Comparison of ENCODE assay signal across 19 cellular contexts in genomic region chr15:68726246-68726645, GRCh38.
DNase-seq lines count a peak whose midpoint lies in the region; ATAC-seq and TF ChIP-seq lines count a peak whose summit lies in the region.
"Had no signal": no experiment of that assay in that cellular context is flagged by ENCODE, and none has a peak within 500 bp of the region (broad histone marks: within the 10 kb centered on the region; RNA-seq: fewer than 3 reads in every experiment).

No MANE protein-coding gene starts in this region.

- DNase-seq in heart left ventricle, result no peak
- no peak for DNase-seq in left ventricle myocardium superior
- DNase-seq in esophagus muscularis mucosa (ENCODE audit: extremely low spot score), result no peak
- no peak for DNase-seq in A172 (ENCODE audit: low spot score)
- DNase-seq in NCI-H446 treated with DMSO at 0.1 percent for 48 hours (lab: John Stamatoyannopoulos, UW), result no peak
- no peak for DNase-seq in omental fat pad (ENCODE audit: low spot score)
- DNase-seq: 8988T; CD8-positive, alpha-beta memory T cell; DMS53; GOT3; KG1; NCI-H187; NCI-H2107; NCI-H2227 treated with DMSO at 0.1 percent for 48 hours; NCI-H524 treated with DMSO at 0.1 percent for 48 hours had no signal

- peaks cover 0 to 50% (median 32%) of the 10 kb centered on the region in 12 donors for H3K4me1 ChIP-seq in heart left ventricle
- H3K4me1 ChIP-seq in esophagus muscularis mucosa, result peaks cover 26 to 37% (median 29%) of the 10 kb centered on the region in 4 donors
- H3K4me1 ChIP-seq in neutrophil (ENCODE audit: control insufficient read depth in 1 of 2, insufficient read depth in 1 of 2, low read depth in 1 of 2, low read length in 1 of 2), result peaks cover 15 to 16% of the 10 kb centered on the region in 2 experiments

- no peak for TF ChIP-seq EP300 in esophagus muscularis mucosa (IDR thresholded peaks at IDR 0.05)

- no peaks in the 10 kb centered on the region for H3K27me3 ChIP-seq in heart left ventricle
- no peaks in the 10 kb centered on the region for H3K27me3 ChIP-seq in esophagus muscularis mucosa
- H3K27me3 ChIP-seq in neutrophil, result no peaks in the 10 kb centered on the region

- H3K27ac ChIP-seq in heart left ventricle, result peak overlapping the region; percentile 26 to 83 (median 70)
- peak overlapping the region in 3 of 4 donors; percentile 26 to 63 (median 45) for H3K27ac ChIP-seq in esophagus muscularis mucosa (replicated peaks in 1 of 4)
- peak overlapping the region; percentile 61 for H3K27ac ChIP-seq in neutrophil

- H3K36me3 ChIP-seq in heart left ventricle (peaks cover 0 to 4% (median 0%) of the 10 kb centered on the region in 9 donors), esophagus muscularis mucosa (no peaks in the 10 kb centered on the region), neutrophil (no peaks in the 10 kb centered on the region)

- 52 to 65% (median 58%) methylated on average over 8 to 9 of the region's 9 CpGs for WGBS in heart left ventricle, 4 donors
- WGBS in esophagus muscularis mucosa, result 85% methylated on average over 8 of the region's 9 CpGs

- no peak for TF ChIP-seq POLR2A in heart left ventricle (IDR thresholded peaks at IDR 0.05)
- no peak for TF ChIP-seq POLR2A in esophagus muscularis mucosa (IDR thresholded peaks at IDR 0.05; ENCODE audit: low read depth)

- TF ChIP-seq CTCF in heart left ventricle (IDR thresholded peaks at IDR 0.05) (no peak), esophagus muscularis mucosa (IDR thresholded peaks at IDR 0.05) (no peak), neutrophil (IDR thresholded peaks at IDR 0.05) (no peak), omental fat pad (IDR thresholded peaks at IDR 0.05) (no peak)

- H3K4me3 ChIP-seq in heart left ventricle, result peak overlapping the region in 1 of 12 donors; percentile 11
- no peak overlapping the region for H3K4me3 ChIP-seq in esophagus muscularis mucosa
- H3K4me3 ChIP-seq in neutrophil (ENCODE audit: low read depth in 1 of 2, low read length in 1 of 2), result peak overlapping the region; percentile 34 to 35

- H3K9me3 ChIP-seq in heart left ventricle (no peaks in the 10 kb centered on the region), esophagus muscularis mucosa (no peaks in the 10 kb centered on the region), neutrophil (no peaks in the 10 kb centered on the region)

- intact Hi-C loops in heart left ventricle (cut with DNase I), result loop anchor here in 1 of 10 donors (2.0 kb wide), 1 partner anchor 19 kb away; no protein-coding TSS in a partner anchor
- intact Hi-C loops in left ventricle myocardium superior (cut with micrococcal nuclease), result no loop called here
- intact Hi-C loops in esophagus muscularis mucosa (cut with DNase I), result no loop called here

- no peak for ATAC-seq in heart left ventricle
- ATAC-seq in left ventricle myocardium superior, result no peak
- ATAC-seq in HG03354 (IDR thresholded peaks at IDR 0.05; ENCODE audit: poor library complexity, severe bottlenecking, unreplicated experiment), result no peak
- ATAC-seq in omental fat pad (ENCODE audit: low FRiP score), result no peak
- ATAC-seq: HCT116, HepG2 had no signal

Comparison
In these comparisons a context has a peak if more than half of its experiments do, and no peak if none do; other contexts are left out.
1. H3K4me3 ChIP-seq: peak in neutrophil (2 of 2); none in esophagus muscularis mucosa (0 of 4).
2. Peak in every context shown above with its lines, with median percentiles within 50 percentile points of each other: H3K27ac ChIP-seq.